ENCODE assay signal across 23 cellular contexts in the genomic region with DNA sequence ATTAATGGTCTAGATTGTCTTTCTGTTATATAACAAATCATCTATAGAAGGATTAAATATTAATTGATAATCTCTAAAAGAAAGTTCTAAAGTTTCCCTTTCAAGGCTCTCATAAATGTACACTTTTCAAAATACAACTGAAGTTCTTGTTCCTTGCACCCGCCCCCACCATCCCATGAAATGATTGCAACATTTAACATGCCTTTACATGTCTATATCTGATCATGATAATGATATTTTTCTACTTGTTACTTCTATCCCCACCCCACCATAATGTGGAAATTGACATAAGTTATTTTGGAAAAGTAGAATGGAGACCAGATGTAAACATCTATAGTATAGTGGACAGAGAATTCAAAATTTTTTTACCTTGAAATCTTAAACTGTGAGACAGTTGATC.
"Had no signal": no experiment of that assay in that cellular context is flagged by ENCODE, and none has a peak within 500 bp of the region (broad histone marks: within the 10 kb centered on the region; RNA-seq: fewer than 3 reads in every experiment).

No MANE protein-coding gene starts in this region.

- ATAC-seq: activated CD8-positive, alpha-beta T cell treated with anti-CD3 and anti-CD28 coated beads, Interleukin-2, amount 10 ng/mL, durations not matched to agents 7 days and 5 days; body of pancreas; Panc1; WTC11 had no signal

- H3K4me1 ChIP-seq: ascending aorta, body of pancreas, SJCRH30 had no signal

- H3K9me3 ChIP-seq: ascending aorta, body of pancreas, SJCRH30, SK-N-SH had no signal

- H3K9me3 Mint-ChIP-seq: T-helper 2 cell treated with Interferon-gamma antibody and Interleukin-4, amounts not matched to agents 5 μg/mL and 100 μg/mL, for 36 hours; WTC11 had no signal

- H3K27me3 ChIP-seq: ascending aorta, body of pancreas, cardiac muscle cell had no signal

- H3K9me2 ChIP-seq: SK-N-SH had no signal

- H3K36me3 Mint-ChIP-seq: WTC11 had no signal

- H3K27ac ChIP-seq: ascending aorta, body of pancreas, cardiac muscle cell, SJCRH30 had no signal

- H3K9ac ChIP-seq: SK-N-SH had no signal

- H3K4me3 Mint-ChIP-seq: activated CD8-positive, alpha-beta T cell treated with anti-CD3 and anti-CD28 coated beads, Interleukin-2, amount 10 ng/mL, durations not matched to agents 7 days and 5 days; T-helper 2 cell treated with Interferon-gamma antibody and Interleukin-4, amounts not matched to agents 5 μg/mL and 100 μg/mL, for 36 hours; WTC11 had no signal

- H3K4me2 ChIP-seq: SK-N-SH had no signal

- H3K4me3 ChIP-seq: ascending aorta, body of pancreas, cardiac muscle cell, SJCRH30 had no signal

- DNase-seq: activated CD4-positive, alpha-beta T cell treated with anti-CD3 and anti-CD28 coated beads for 48 hours; activated CD4-positive, alpha-beta T cell treated with anti-CD3 and anti-CD28 coated beads, Interleukin-2, amount 50 U/mL, for 4 hours; activated CD4-positive, CD25-positive, alpha-beta regulatory T cell treated with anti-CD3 and anti-CD28 coated beads, Interleukin-2, amount 50 U/mL, for 72 hours; activated CD8-positive, alpha-beta memory T cell treated with anti-CD3 and anti-CD28 coated beads, Interleukin-2, amount 50 U/mL, for 48 hours; activated CD8-positive, alpha-beta T cell treated with anti-CD3 and anti-CD28 coated beads, Interleukin-2, amount 10 ng/mL, durations not matched to agents 7 days and 5 days; activated naive CD4-positive, alpha-beta T cell treated with anti-CD3 and anti-CD28 coated beads, Interleukin-2, amount 50 U/mL, for 16 hours; activated T-cell treated with anti-CD3 and anti-CD28 coated beads, Interleukin-2, amount 50 U/mL, for 1 hour; amniotic stem cell; body of pancreas; NCI-H1436 treated with DMSO at 0.1 percent for 48 hours; NCI-H187; NCI-H2081; NCI-H748 treated with DMSO at 0.1 percent for 48 hours; OCI-M1; Right ventricle myocardium superior; SJCRH30; SK-N-SH; SW 1271 had no signal

- H3K27ac Mint-ChIP-seq: activated CD8-positive, alpha-beta T cell treated with anti-CD3 and anti-CD28 coated beads, Interleukin-2, amount 10 ng/mL, durations not matched to agents 7 days and 5 days; T-helper 2 cell treated with Interferon-gamma antibody and Interleukin-4, amounts not matched to agents 5 μg/mL and 100 μg/mL, for 36 hours; WTC11 had no signal

- H3K36me3 ChIP-seq: ascending aorta, cardiac muscle cell, SJCRH30 had no signal
